Comparison of ENCODE assay signal across 8 cellular contexts in genomic region chrX:154546354-154547244, GRCh38. TPM values are rescaled to one million over a fixed set of nuclear protein-coding genes. Genes with fewer than 3 reads are reported as not detected.
DNase-seq lines count a peak whose midpoint lies in the region; ATAC-seq and TF ChIP-seq lines count a peak whose summit lies in the region.

G6PD (minus strand) TSS chrX:154546846; CDS start chrX:154546155, 691 bp downstream.

- ATAC-seq in GM18861 (IDR thresholded peaks at IDR 0.05; ENCODE audit: unreplicated experiment) (peak; percentile 39), HG03066 (IDR thresholded peaks at IDR 0.05; ENCODE audit: low read depth, unreplicated experiment) (peak; percentile 46)

- POLR2A ChIA-PET in activated CD4-positive, alpha-beta T cell treated with anti-CD3 and anti-CD28 coated beads, Interleukin-2, amount 10 ng/mL, durations not matched to agents 7 days and 5 days (lab: Charles Lee) = no interaction called here

- H2AFZ ChIP-seq in ACC112 (ENCODE audit: low read length, unreplicated experiment) = peak within 1 kb of the TSS; percentile 13

- peaks cover 55% of the 10 kb centered on the region for H3K79me2 ChIP-seq in ACC112 (ENCODE audit: control insufficient read depth, insufficient read depth, low read length, unreplicated experiment)

- H3K4me1 Mint-ChIP-seq in activated CD4-positive, alpha-beta T cell treated with anti-CD3 and anti-CD28 coated beads, Interleukin-2, amount 10 ng/mL, durations not matched to agents 7 days and 5 days = peaks cover 45% of the 10 kb centered on the region

- CTCF ChIA-PET in activated CD4-positive, alpha-beta T cell treated with anti-CD3 and anti-CD28 coated beads, Interleukin-2, amount 10 ng/mL, durations not matched to agents 7 days and 5 days (lab: Charles Lee) = interaction anchor here (0.6 kb wide), 2 partner anchors 233 to 256 kb away, joined by 3 to 4 read pairs; no protein-coding TSS in a partner anchor

- H3K27ac ChIP-seq in ACC112 (ENCODE audit: low read depth, low read length) (peak within 1 kb of the TSS; percentile 90), dorsolateral prefrontal cortex (peak within 1 kb of the TSS; percentile 18 to 95 (median 85))

- H3K4me3 ChIP-seq in ACC112 (ENCODE audit: low read depth, low read length) (peak within 1 kb of the TSS; percentile 84), dorsolateral prefrontal cortex (peak within 1 kb of the TSS; percentile 29 to 83 (median 72))

- TF ChIP-seq CTCF in dorsolateral prefrontal cortex (IDR thresholded peaks at IDR 0.05 in 54 of 56, conservative IDR thresholded peaks at IDR 0.05 in 2 of 56; ENCODE audit: low read depth in 1 of 56, partially characterized antibody in 56 of 56) = peak in 1 of 56 donors; percentile 7

- H3K4me1 ChIP-seq in ACC112 (ENCODE audit: control insufficient read depth, insufficient read depth, low read length, unreplicated experiment) = peaks cover 36% of the 10 kb centered on the region

- intact Hi-C loops in dorsolateral prefrontal cortex (cut with DNase I) = no loop called here

- H3K4me3 Mint-ChIP-seq in activated CD4-positive, alpha-beta T cell treated with anti-CD3 and anti-CD28 coated beads, Interleukin-2, amount 10 ng/mL, durations not matched to agents 7 days and 5 days = peak within 1 kb of the TSS; percentile 90

- H3K9me3 Mint-ChIP-seq in activated CD4-positive, alpha-beta T cell treated with anti-CD3 and anti-CD28 coated beads, Interleukin-2, amount 10 ng/mL, durations not matched to agents 7 days and 5 days = no peaks in the 10 kb centered on the region

- H3K36me3 Mint-ChIP-seq in activated CD4-positive, alpha-beta T cell treated with anti-CD3 and anti-CD28 coated beads, Interleukin-2, amount 10 ng/mL, durations not matched to agents 7 days and 5 days (ENCODE audit: low read depth) = peaks cover 22% of the 10 kb centered on the region

- peak; percentile 76 for DNase-seq in NCI-H460 (ENCODE audit: extremely low read depth, low read depth)
- peak; percentile 74 for DNase-seq in activated CD4-positive, alpha-beta T cell treated with anti-CD3 and anti-CD28 coated beads, Interleukin-2, amount 10 ng/mL, durations not matched to agents 7 days and 5 days
- peak in 4 of 10 donors; percentile 19 to 53 (median 50) for DNase-seq in dorsolateral prefrontal cortex
- DNase-seq in medulla oblongata (ENCODE audit: extremely low spot score) = peak; percentile 43
- DNase-seq in stimulated activated CD8-positive, alpha-beta memory T cell treated with anti-CD3 and anti-CD28 coated beads, Interleukin-12 subunit alpha, Interleukin-12 subunit beta, amount 100 ng/mL, for 4 hours (ENCODE audit: low read depth) = peak; percentile 72

- H3K27ac Mint-ChIP-seq in activated CD4-positive, alpha-beta T cell treated with anti-CD3 and anti-CD28 coated beads, Interleukin-2, amount 10 ng/mL, durations not matched to agents 7 days and 5 days = peak within 1 kb of the TSS; percentile 88

- H3K36me3 ChIP-seq in ACC112 (ENCODE audit: insufficient read depth, low read length) = no peaks in the 10 kb centered on the region; the same call in 1 of the 2 replicates

- H3K27me3 Mint-ChIP-seq in activated CD4-positive, alpha-beta T cell treated with anti-CD3 and anti-CD28 coated beads, Interleukin-2, amount 10 ng/mL, durations not matched to agents 7 days and 5 days = no peaks in the 10 kb centered on the region

- H3K27me3 ChIP-seq in ACC112 (ENCODE audit: insufficient read depth, low read length) (no peaks in the 10 kb centered on the region), dorsolateral prefrontal cortex (peaks cover 0 to 49% (median 2%) of the 10 kb centered on the region in 45 donors)

RNA-seq across cellular contexts. Expression of gene G6PD, which starts in this region (rescaled TPM):
- total RNA-seq in NCI-H460 (2014; rRNA removed; shearing (Covaris generic)) = 369 and 378 TPM in 2 replicates
- polyA plus RNA-seq in NCI-H460 (2014; cell fraction: nucleus; rRNA removed) = 687 and 721 TPM in 2 replicates
- total RNA-seq in activated CD4-positive, alpha-beta T cell treated with anti-CD3 and anti-CD28 coated beads, Interleukin-2, amount 10 ng/mL, durations not matched to agents 7 days and 5 days = 10 to 100 TPM; 64.7 to 69.4 TPM
- 10 to 100 TPM; 33.1 to 65.0 (median 50.4) TPM for total RNA-seq in dorsolateral prefrontal cortex
